ENCODE assay signal across 1 cellular context in the genomic region with DNA sequence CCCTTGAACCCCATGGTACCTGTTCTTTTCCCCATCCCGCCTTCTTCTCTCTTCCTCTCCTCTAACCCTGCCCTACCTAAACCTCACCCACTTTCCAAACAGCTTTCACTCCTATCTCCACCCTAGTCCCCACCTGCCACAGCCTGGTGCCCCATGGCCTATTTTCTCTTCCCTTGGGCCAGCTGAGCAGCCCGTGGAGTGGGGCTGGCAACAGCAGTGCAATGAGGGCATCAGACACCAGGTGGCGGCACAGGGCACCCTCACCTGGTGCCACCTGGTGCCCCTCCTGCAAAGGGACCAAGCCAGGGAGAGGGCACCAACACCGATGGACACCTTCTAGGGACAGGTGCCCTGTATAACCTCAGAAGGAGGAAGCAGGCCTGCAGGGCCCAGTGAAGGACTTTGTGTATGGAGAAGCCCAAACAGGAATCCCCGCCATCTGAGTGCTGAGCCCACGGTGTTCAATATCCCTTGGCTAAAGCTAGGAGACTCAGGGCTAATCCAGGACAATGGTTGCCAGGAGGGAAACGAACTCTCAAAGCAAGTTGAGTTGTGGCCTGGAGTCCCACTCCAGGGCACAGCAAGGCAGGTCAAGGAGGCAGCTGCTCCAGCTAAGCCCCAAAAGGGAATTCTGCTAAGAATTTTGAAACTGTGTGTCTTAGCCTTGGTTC.
A peak's percentile ranks its signal among the peaks of the same experiment; 100 is the strongest.
TF ChIP-seq lines count a peak whose summit lies in the region.

No MANE protein-coding gene starts in this region.

TF ChIP-seq in K562, 482 proteins besides CTCF, POLR2A, EP300 and RAD21 (continued from another document):
- TF ChIP-seq, protein P1, sequence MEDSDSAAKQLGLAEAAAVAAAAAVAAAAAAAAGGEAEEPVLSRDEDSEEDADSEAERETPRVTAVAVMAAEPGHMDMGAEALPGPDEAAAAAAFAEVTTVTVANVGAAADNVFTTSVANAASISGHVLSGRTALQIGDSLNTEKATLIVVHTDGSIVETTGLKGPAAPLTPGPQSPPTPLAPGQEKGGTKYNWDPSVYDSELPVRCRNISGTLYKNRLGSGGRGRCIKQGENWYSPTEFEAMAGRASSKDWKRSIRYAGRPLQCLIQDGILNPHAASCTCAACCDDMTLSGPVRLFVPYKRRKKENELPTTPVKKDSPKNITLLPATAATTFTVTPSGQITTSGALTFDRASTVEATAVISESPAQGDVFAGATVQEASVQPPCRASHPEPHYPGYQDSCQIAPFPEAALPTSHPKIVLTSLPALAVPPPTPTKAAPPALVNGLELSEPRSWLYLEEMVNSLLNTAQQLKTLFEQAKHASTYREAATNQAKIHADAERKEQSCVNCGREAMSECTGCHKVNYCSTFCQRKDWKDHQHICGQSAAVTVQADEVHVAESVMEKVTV (CRISPR knock-in tag; IDR thresholded peaks at IDR 0.05) = 0 out of 2 replicates have a peak, but pooled peaks have one; percentile 14
- TF ChIP-seq, protein P2, sequence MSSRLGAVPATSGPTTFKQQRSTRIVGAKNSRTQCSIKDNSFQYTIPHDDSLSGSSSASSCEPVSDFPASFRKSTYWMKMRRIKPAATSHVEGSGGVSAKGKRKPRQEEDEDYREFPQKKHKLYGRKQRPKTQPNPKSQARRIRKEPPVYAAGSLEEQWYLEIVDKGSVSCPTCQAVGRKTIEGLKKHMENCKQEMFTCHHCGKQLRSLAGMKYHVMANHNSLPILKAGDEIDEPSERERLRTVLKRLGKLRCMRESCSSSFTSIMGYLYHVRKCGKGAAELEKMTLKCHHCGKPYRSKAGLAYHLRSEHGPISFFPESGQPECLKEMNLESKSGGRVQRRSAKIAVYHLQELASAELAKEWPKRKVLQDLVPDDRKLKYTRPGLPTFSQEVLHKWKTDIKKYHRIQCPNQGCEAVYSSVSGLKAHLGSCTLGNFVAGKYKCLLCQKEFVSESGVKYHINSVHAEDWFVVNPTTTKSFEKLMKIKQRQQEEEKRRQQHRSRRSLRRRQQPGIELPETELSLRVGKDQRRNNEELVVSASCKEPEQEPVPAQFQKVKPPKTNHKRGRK (tag; IDR thresholded peaks at IDR 0.05) = peak; percentile 23; the same call in 1 of the 2 replicates
- TF ChIP-seq, protein P3, sequence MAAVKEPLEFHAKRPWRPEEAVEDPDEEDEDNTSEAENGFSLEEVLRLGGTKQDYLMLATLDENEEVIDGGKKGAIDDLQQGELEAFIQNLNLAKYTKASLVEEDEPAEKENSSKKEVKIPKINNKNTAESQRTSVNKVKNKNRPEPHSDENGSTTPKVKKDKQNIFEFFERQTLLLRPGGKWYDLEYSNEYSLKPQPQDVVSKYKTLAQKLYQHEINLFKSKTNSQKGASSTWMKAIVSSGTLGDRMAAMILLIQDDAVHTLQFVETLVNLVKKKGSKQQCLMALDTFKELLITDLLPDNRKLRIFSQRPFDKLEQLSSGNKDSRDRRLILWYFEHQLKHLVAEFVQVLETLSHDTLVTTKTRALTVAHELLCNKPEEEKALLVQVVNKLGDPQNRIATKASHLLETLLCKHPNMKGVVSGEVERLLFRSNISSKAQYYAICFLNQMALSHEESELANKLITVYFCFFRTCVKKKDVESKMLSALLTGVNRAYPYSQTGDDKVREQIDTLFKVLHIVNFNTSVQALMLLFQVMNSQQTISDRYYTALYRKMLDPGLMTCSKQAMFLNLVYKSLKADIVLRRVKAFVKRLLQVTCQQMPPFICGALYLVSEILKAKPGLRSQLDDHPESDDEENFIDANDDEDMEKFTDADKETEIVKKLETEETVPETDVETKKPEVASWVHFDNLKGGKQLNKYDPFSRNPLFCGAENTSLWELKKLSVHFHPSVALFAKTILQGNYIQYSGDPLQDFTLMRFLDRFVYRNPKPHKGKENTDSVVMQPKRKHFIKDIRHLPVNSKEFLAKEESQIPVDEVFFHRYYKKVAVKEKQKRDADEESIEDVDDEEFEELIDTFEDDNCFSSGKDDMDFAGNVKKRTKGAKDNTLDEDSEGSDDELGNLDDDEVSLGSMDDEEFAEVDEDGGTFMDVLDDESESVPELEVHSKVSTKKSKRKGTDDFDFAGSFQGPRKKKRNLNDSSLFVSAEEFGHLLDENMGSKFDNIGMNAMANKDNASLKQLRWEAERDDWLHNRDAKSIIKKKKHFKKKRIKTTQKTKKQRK (IDR thresholded peaks at IDR 0.05; ENCODE audit: borderline replicate concordance, low read depth, low read length) = no peak
- TF ChIP-seq MAFF (IDR thresholded peaks at IDR 0.05; ENCODE audit: low read length) (no peak), CTBP1 (IDR thresholded peaks at IDR 0.05; ENCODE audit: borderline replicate concordance) (0 out of 2 replicates have a peak, but pooled peaks have one; percentile 14), SMC3 (conservative IDR thresholded peaks at IDR 0.05; ENCODE audit: insufficient read depth, low read depth, low read length) (0 out of 2 replicates have a peak, but pooled peaks have one; percentile 34), MYNN (IDR thresholded peaks at IDR 0.05) (peak; percentile 43; the same call in 1 of the 2 replicates), MYNN (CRISPR knock-in tag; IDR thresholded peaks at IDR 0.05) (no peak)
